Comparison of ENCODE assay signal across 1 cellular context in the genomic region with DNA sequence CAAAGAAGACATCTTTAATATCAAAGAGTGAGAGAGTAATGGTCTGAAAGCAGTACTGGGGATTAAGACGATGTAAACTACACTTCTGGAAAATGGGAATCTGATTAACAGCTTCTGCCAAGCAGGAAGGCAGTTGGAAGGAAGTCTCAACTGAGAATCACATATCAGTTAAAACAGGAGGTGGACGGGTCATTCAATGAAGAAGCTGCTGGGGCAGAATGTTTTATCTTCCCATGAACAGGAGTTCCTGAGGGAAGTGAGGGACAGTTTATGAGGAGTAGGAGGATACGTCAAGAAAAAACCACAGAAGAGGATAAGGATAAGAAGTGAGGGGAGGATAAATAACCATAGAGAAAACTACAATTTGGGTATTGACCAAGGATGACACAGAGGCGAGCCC.
TF ChIP-seq lines count a peak whose summit lies in the region.

No MANE protein-coding gene starts in this region.

TF ChIP-seq in K562, 482 proteins besides CTCF, POLR2A, EP300 and RAD21 (continued from another document and continues in another):
- TF ChIP-seq ZNF280B (CRISPR knock-in tag; IDR thresholded peaks at IDR 0.05) (no peak), CBFA2T2 (conservative IDR thresholded peaks at IDR 0.05) (peak; percentile 96), FOXJ3 (CRISPR knock-in tag; IDR thresholded peaks at IDR 0.05) (no peak), ZNF785 (CRISPR knock-in tag; IDR thresholded peaks at IDR 0.05) (no peak), MYC (IDR thresholded peaks at IDR 0.05; ENCODE audit: low read depth, low read length) (no peak), MYC (CRISPR knock-in tag; IDR thresholded peaks at IDR 0.05; ENCODE audit: borderline replicate concordance, low read depth) (no peak), RUNX1 (IDR thresholded peaks at IDR 0.05; ENCODE audit: low read depth) (peak; percentile 83; the same call in 1 of the 2 replicates), HMGN3 (IDR thresholded peaks at IDR 0.05; ENCODE audit: borderline replicate concordance, extremely low read depth, insufficient read length, low read depth, low read length) (no peak), NFXL1 (CRISPR knock-in tag; IDR thresholded peaks at IDR 0.05) (no peak), MAZ (CRISPR knock-in tag; conservative IDR thresholded peaks at IDR 0.05 in 1 of 2, IDR thresholded peaks at IDR 0.05 in 1 of 2) (no peak), KAT2B (IDR thresholded peaks at IDR 0.05; ENCODE audit: low read depth, low read length) (no peak), DIDO1 (tag; IDR thresholded peaks at IDR 0.05; ENCODE audit: low read depth) (no peak), ZKSCAN3 (CRISPR knock-in tag; IDR thresholded peaks at IDR 0.05) (no peak), ILF3 (IDR thresholded peaks at IDR 0.05; ENCODE audit: borderline replicate concordance) (no peak), HIVEP1 (CRISPR knock-in tag; IDR thresholded peaks at IDR 0.05) (no peak), ZNF79 (CRISPR knock-in tag; IDR thresholded peaks at IDR 0.05; ENCODE audit: low read depth) (no peak), RBM14 (IDR thresholded peaks at IDR 0.05; ENCODE audit: borderline replicate concordance, insufficient read depth, low read depth, low read length) (no peak), ZNF511 (CRISPR knock-in tag; IDR thresholded peaks at IDR 0.05) (no peak), HOXB6 (CRISPR knock-in tag; IDR thresholded peaks at IDR 0.05; ENCODE audit: borderline replicate concordance) (no peak), C11orf30 (IDR thresholded peaks at IDR 0.05; ENCODE audit: low read depth) (no peak), PCBP1 (IDR thresholded peaks at IDR 0.05; ENCODE audit: low read depth, low read length, poor library complexity, severe bottlenecking) (no peak), EP400 (IDR thresholded peaks at IDR 0.05) (peak; percentile 57), TCF7L2 (IDR thresholded peaks at IDR 0.05; ENCODE audit: low read depth, low read length) (no peak), ZNF436 (CRISPR knock-in tag; IDR thresholded peaks at IDR 0.05) (no peak), GTF3C2 (IDR thresholded peaks at IDR 0.05; ENCODE audit: borderline replicate concordance, extremely low read depth, insufficient read length) (no peak), FOSL1 (tag; conservative IDR thresholded peaks at IDR 0.05) (no peak; the same call in 1 of the 2 replicates), MTA2 (IDR thresholded peaks at IDR 0.05; ENCODE audit: low read depth) (peak; percentile 93), NR2C2 (CRISPR knock-in tag; IDR thresholded peaks at IDR 0.05) (no peak), NR2C2 (tag; IDR thresholded peaks at IDR 0.05) (no peak; the same call in 1 of the 2 replicates), MAFF (IDR thresholded peaks at IDR 0.05; ENCODE audit: low read length) (no peak), ZNF175 (CRISPR knock-in tag; IDR thresholded peaks at IDR 0.05; ENCODE audit: low read depth) (peak; percentile 86)
- TF ChIP-seq, protein P1, sequence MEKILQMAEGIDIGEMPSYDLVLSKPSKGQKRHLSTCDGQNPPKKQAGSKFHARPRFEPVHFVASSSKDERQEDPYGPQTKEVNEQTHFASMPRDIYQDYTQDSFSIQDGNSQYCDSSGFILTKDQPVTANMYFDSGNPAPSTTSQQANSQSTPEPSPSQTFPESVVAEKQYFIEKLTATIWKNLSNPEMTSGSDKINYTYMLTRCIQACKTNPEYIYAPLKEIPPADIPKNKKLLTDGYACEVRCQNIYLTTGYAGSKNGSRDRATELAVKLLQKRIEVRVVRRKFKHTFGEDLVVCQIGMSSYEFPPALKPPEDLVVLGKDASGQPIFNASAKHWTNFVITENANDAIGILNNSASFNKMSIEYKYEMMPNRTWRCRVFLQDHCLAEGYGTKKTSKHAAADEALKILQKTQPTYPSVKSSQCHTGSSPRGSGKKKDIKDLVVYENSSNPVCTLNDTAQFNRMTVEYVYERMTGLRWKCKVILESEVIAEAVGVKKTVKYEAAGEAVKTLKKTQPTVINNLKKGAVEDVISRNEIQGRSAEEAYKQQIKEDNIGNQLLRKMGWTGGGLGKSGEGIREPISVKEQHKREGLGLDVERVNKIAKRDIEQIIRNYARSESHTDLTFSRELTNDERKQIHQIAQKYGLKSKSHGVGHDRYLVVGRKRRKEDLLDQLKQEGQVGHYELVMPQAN (IDR thresholded peaks at IDR 0.05; ENCODE audit: borderline replicate concordance), result no peak
- TF ChIP-seq, protein P2, sequence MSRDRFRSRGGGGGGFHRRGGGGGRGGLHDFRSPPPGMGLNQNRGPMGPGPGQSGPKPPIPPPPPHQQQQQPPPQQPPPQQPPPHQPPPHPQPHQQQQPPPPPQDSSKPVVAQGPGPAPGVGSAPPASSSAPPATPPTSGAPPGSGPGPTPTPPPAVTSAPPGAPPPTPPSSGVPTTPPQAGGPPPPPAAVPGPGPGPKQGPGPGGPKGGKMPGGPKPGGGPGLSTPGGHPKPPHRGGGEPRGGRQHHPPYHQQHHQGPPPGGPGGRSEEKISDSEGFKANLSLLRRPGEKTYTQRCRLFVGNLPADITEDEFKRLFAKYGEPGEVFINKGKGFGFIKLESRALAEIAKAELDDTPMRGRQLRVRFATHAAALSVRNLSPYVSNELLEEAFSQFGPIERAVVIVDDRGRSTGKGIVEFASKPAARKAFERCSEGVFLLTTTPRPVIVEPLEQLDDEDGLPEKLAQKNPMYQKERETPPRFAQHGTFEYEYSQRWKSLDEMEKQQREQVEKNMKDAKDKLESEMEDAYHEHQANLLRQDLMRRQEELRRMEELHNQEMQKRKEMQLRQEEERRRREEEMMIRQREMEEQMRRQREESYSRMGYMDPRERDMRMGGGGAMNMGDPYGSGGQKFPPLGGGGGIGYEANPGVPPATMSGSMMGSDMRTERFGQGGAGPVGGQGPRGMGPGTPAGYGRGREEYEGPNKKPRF (IDR thresholded peaks at IDR 0.05; ENCODE audit: low read depth, low read length), result no peak
- TF ChIP-seq, protein P3, sequence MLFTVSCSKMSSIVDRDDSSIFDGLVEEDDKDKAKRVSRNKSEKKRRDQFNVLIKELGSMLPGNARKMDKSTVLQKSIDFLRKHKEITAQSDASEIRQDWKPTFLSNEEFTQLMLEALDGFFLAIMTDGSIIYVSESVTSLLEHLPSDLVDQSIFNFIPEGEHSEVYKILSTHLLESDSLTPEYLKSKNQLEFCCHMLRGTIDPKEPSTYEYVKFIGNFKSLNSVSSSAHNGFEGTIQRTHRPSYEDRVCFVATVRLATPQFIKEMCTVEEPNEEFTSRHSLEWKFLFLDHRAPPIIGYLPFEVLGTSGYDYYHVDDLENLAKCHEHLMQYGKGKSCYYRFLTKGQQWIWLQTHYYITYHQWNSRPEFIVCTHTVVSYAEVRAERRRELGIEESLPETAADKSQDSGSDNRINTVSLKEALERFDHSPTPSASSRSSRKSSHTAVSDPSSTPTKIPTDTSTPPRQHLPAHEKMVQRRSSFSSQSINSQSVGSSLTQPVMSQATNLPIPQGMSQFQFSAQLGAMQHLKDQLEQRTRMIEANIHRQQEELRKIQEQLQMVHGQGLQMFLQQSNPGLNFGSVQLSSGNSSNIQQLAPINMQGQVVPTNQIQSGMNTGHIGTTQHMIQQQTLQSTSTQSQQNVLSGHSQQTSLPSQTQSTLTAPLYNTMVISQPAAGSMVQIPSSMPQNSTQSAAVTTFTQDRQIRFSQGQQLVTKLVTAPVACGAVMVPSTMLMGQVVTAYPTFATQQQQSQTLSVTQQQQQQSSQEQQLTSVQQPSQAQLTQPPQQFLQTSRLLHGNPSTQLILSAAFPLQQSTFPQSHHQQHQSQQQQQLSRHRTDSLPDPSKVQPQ (CRISPR knock-in tag; IDR thresholded peaks at IDR 0.05; ENCODE audit: borderline replicate concordance), result no peak
- TF ChIP-seq, protein P4, sequence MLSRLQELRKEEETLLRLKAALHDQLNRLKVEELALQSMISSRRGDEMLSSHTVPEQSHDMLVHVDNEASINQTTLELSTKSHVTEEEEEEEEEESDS (CRISPR knock-in tag; IDR thresholded peaks at IDR 0.05), result no peak
- TF ChIP-seq, protein P5, sequence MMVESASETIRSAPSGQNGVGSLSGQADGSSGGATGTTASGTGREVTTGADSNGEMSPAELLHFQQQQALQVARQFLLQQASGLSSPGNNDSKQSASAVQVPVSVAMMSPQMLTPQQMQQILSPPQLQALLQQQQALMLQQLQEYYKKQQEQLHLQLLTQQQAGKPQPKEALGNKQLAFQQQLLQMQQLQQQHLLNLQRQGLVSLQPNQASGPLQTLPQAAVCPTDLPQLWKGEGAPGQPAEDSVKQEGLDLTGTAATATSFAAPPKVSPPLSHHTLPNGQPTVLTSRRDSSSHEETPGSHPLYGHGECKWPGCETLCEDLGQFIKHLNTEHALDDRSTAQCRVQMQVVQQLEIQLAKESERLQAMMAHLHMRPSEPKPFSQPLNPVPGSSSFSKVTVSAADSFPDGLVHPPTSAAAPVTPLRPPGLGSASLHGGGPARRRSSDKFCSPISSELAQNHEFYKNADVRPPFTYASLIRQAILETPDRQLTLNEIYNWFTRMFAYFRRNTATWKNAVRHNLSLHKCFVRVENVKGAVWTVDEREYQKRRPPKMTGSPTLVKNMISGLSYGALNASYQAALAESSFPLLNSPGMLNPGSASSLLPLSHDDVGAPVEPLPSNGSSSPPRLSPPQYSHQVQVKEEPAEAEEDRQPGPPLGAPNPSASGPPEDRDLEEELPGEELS (CRISPR knock-in tag; IDR thresholded peaks at IDR 0.05; ENCODE audit: borderline replicate concordance), result no peak
- TF ChIP-seq, protein P6, sequence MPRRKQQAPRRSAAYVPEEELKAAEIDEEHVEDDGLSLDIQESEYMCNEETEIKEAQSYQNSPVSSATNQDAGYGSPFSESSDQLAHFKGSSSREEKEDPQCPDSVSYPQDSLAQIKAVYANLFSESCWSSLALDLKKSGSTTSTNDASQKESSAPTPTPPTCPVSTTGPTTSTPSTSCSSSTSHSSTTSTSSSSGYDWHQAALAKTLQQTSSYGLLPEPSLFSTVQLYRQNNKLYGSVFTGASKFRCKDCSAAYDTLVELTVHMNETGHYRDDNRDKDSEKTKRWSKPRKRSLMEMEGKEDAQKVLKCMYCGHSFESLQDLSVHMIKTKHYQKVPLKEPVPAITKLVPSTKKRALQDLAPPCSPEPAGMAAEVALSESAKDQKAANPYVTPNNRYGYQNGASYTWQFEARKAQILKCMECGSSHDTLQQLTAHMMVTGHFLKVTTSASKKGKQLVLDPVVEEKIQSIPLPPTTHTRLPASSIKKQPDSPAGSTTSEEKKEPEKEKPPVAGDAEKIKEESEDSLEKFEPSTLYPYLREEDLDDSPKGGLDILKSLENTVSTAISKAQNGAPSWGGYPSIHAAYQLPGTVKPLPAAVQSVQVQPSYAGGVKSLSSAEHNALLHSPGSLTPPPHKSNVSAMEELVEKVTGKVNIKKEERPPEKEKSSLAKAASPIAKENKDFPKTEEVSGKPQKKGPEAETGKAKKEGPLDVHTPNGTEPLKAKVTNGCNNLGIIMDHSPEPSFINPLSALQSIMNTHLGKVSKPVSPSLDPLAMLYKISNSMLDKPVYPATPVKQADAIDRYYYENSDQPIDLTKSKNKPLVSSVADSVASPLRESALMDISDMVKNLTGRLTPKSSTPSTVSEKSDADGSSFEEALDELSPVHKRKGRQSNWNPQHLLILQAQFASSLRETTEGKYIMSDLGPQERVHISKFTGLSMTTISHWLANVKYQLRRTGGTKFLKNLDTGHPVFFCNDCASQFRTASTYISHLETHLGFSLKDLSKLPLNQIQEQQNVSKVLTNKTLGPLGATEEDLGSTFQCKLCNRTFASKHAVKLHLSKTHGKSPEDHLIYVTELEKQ (CRISPR knock-in tag; IDR thresholded peaks at IDR 0.05), result no peak
